In genomic region chr5:14810282-14810681, GRCh38 we compare ENCODE assay signal across 8 cellular contexts.
DNase-seq lines count a peak whose midpoint lies in the region; ATAC-seq and TF ChIP-seq lines count a peak whose summit lies in the region.

No MANE protein-coding gene starts in this region.

- H3K27ac ChIP-seq in DOHH2 (ENCODE audit: low read depth, low read length) (no peak overlapping the region), OCI-LY7 (ENCODE audit: low read depth, low read length, poor library complexity, severe bottlenecking) (peak overlapping the region; percentile 67), psoas muscle (peak overlapping the region; percentile 60)

- ATAC-seq in psoas muscle (no peak), GM18519 (IDR thresholded peaks at IDR 0.05; ENCODE audit: low FRiP score, unreplicated experiment) (no peak)

- POLR2A ChIA-PET in OCI-LY7 (lab: Charles Lee): interaction anchor here (0.9 to 1.3 kb wide), 2 partner anchors 52 to 63 kb away, joined by 4 read pairs; no protein-coding TSS in a partner anchor

- DNase-seq in OCI-LY7 (ENCODE audit: low spot score) (no peak), psoas muscle (no peak), midbrain (lab: John Stamatoyannopoulos, UW) (no peak), RKO (ENCODE audit: low spot score) (no peak), nephron progenitor cell (no peak)

- no peaks in the 10 kb centered on the region for H3K9me3 Mint-ChIP-seq in dendritic cell treated with granulocyte-macrophage colony-stimulating factor and Interleukin-4, amounts not matched to agents 40 ng/mL and 50 ng/mL, for 4 days
- H3K9me3 Mint-ChIP-seq in nephron progenitor cell: peaks cover 19% of the 10 kb centered on the region

- H3K4me1 Mint-ChIP-seq in dendritic cell treated with granulocyte-macrophage colony-stimulating factor and Interleukin-4, amounts not matched to agents 40 ng/mL and 50 ng/mL, for 4 days (ENCODE audit: low read depth): peaks cover 49% of the 10 kb centered on the region
- peaks cover 31% of the 10 kb centered on the region for H3K4me1 Mint-ChIP-seq in nephron progenitor cell

- 90 to 98% (median 92%) methylated on average over 6 of the region's 6 CpGs for WGBS in psoas muscle, 3 donors

- H3K9me3 ChIP-seq in DOHH2 (ENCODE audit: control insufficient read depth, insufficient read depth, low read length): no peaks in the 10 kb centered on the region
- no peaks in the 10 kb centered on the region for H3K9me3 ChIP-seq in OCI-LY7 (ENCODE audit: low read length)
- no peaks in the 10 kb centered on the region for H3K9me3 ChIP-seq in psoas muscle

- intact Hi-C loops in OCI-LY7 (cut with micrococcal nuclease; ENCODE audit: unreplicated experiment): no loop called here
- intact Hi-C loops in dendritic cell treated with granulocyte-macrophage colony-stimulating factor and Interleukin-4, amounts not matched to agents 40 ng/mL and 50 ng/mL, for 4 days (cut with micrococcal nuclease): loop anchor here (5.0 kb wide), 1 partner anchor 62 kb away; the partner anchor contains the start of gene ANKH
- intact Hi-C loops in psoas muscle (cut with DNase I): no loop called here

- H3K4me3 ChIP-seq in DOHH2 (ENCODE audit: low read length): no peak overlapping the region
- peak overlapping the region; percentile 51 for H3K4me3 ChIP-seq in OCI-LY7 (ENCODE audit: low read depth, low read length, poor library complexity, severe bottlenecking)
- no peak overlapping the region for H3K4me3 ChIP-seq in psoas muscle

- H3K4me1 ChIP-seq in DOHH2 (ENCODE audit: control insufficient read depth, low read length) (peaks cover 29% of the 10 kb centered on the region), OCI-LY7 (ENCODE audit: insufficient read depth, low read length, poor library complexity, severe bottlenecking) (peaks cover 40% of the 10 kb centered on the region), psoas muscle (peaks cover 53% of the 10 kb centered on the region)

- H3K27me3 Mint-ChIP-seq in dendritic cell treated with granulocyte-macrophage colony-stimulating factor and Interleukin-4, amounts not matched to agents 40 ng/mL and 50 ng/mL, for 4 days: no peaks in the 10 kb centered on the region
- H3K27me3 Mint-ChIP-seq in nephron progenitor cell (ENCODE audit: low read depth, poor library complexity): peaks cover 5% of the 10 kb centered on the region

- peak overlapping the region; percentile 32 for H3K4me3 Mint-ChIP-seq in dendritic cell treated with granulocyte-macrophage colony-stimulating factor and Interleukin-4, amounts not matched to agents 40 ng/mL and 50 ng/mL, for 4 days
- no peak overlapping the region for H3K4me3 Mint-ChIP-seq in nephron progenitor cell

- H3K27me3 ChIP-seq in DOHH2 (ENCODE audit: control insufficient read depth, low read length) (no peaks in the 10 kb centered on the region), psoas muscle (ENCODE audit: insufficient read depth in 3 of 3, low read length in 2 of 3) (no peaks in the 10 kb centered on the region)

- peak overlapping the region; percentile 87 for H3K27ac Mint-ChIP-seq in dendritic cell treated with granulocyte-macrophage colony-stimulating factor and Interleukin-4, amounts not matched to agents 40 ng/mL and 50 ng/mL, for 4 days
- no peak overlapping the region for H3K27ac Mint-ChIP-seq in nephron progenitor cell

- no peaks in the 10 kb centered on the region for H3F3A ChIP-seq in DOHH2 (ENCODE audit: control insufficient read depth, insufficient read depth)

- H3K36me3 Mint-ChIP-seq in dendritic cell treated with granulocyte-macrophage colony-stimulating factor and Interleukin-4, amounts not matched to agents 40 ng/mL and 50 ng/mL, for 4 days (ENCODE audit: low read depth): peaks cover 20% of the 10 kb centered on the region
- peaks cover 5% of the 10 kb centered on the region for H3K36me3 Mint-ChIP-seq in nephron progenitor cell (ENCODE audit: low read depth)

- no peaks in the 10 kb centered on the region for H4K20me1 ChIP-seq in DOHH2 (ENCODE audit: control insufficient read depth, insufficient read depth, low read depth, low read length)
- H4K20me1 ChIP-seq in OCI-LY7 (ENCODE audit: insufficient read depth, low read length): peaks cover 2% of the 10 kb centered on the region; the same call in 1 of the 2 replicates

- H3K4me2 ChIP-seq in DOHH2 (ENCODE audit: low read length) (peak overlapping the region; percentile 2; the same call in 1 of the 2 replicates), OCI-LY7 (ENCODE audit: low read length) (peak overlapping the region; percentile 70)

- no TSS peak for BruUV-seq in OCI-LY7 (replicated peaks; lab: Mats Ljungman, UMichigan)

- CTCF ChIA-PET in OCI-LY7 (lab: Charles Lee; ENCODE audit: unreplicated experiment): no interaction called here

- peaks cover 7% of the 10 kb centered on the region for H3K36me3 ChIP-seq in DOHH2 (ENCODE audit: control insufficient read depth, low read length)
- no peaks in the 10 kb centered on the region for H3K36me3 ChIP-seq in OCI-LY7 (ENCODE audit: insufficient read depth, low read length)
- no peaks in the 10 kb centered on the region for H3K36me3 ChIP-seq in psoas muscle (ENCODE audit: insufficient read depth in 1 of 2, low read depth in 1 of 2)

- H3K79me2 ChIP-seq in DOHH2 (ENCODE audit: control insufficient read depth, low read length): peaks cover 34% of the 10 kb centered on the region
- no peaks in the 10 kb centered on the region; the same call in 1 of the 2 replicates for H3K79me2 ChIP-seq in OCI-LY7 (ENCODE audit: insufficient read depth, low read depth, low read length)

- TF ChIP-seq CTCF in DOHH2 (IDR thresholded peaks at IDR 0.05; ENCODE audit: low read depth, low read length, poor library complexity, severe bottlenecking) (no peak), OCI-LY7 (conservative IDR thresholded peaks at IDR 0.05; ENCODE audit: low read length) (no peak), psoas muscle (IDR thresholded peaks at IDR 0.05) (no peak), nephron progenitor cell (IDR thresholded peaks at IDR 0.05) (no peak)

- H2AFZ ChIP-seq in OCI-LY7 (ENCODE audit: low read length): peak overlapping the region; percentile 47; the same call in 1 of the 2 replicates

- H3K9me2 ChIP-seq in DOHH2 (replicated peaks; ENCODE audit: control insufficient read depth, low read length) (no peaks in the 10 kb centered on the region), OCI-LY7 (ENCODE audit: insufficient read depth, low read length) (no peaks in the 10 kb centered on the region)
